In the genomic region with DNA sequence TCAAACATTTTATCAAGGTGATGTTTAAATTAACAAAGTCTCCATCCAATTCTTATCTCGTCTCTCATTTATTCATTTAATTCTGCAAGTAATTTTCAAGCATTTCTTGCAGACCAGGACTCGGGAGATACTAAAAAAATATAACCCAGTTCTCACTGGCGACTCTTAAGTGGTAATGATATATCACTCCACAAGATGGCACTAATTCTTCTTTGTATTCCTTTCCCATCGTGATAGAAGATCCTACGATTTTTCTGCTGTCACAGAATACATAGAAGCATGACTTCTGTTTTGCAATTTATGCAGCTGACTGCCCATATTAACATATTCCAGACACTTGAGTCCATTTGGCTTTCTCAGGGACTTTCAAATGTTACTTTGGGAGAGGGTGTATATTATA, we compare ENCODE assay signal across 8 cellular contexts.
DNase-seq lines count a peak whose midpoint lies in the region; ATAC-seq, FAIRE-seq and TF ChIP-seq lines count a peak whose summit lies in the region.

No MANE protein-coding gene starts in this region.

- no peak for FAIRE-seq in K562 (lab: Jason Lieb, UNC)

- H3K9me1 ChIP-seq in K562 (ENCODE audit: control insufficient read depth, insufficient read depth, low read length): no peaks in the 10 kb centered on the region

- H3K4me2 ChIP-seq in K562 (ENCODE audit: insufficient read depth, low read length) (no peak overlapping the region), mesenchymal stem cell (ENCODE audit: low read length, poor library complexity, severe bottlenecking) (no peak overlapping the region)

- H3K27ac ChIP-seq in K562 (ENCODE audit: extremely low read depth, low read depth, low read length) (no peak overlapping the region), mesenchymal stem cell (ENCODE audit: low read length, poor library complexity, severe bottlenecking) (no peak overlapping the region), substantia nigra (ENCODE audit: low read depth, low read length, poor library complexity, severe bottlenecking) (no peak overlapping the region)

- H2AK5ac ChIP-seq in mesenchymal stem cell (ENCODE audit: low read length, severe bottlenecking): no peak overlapping the region

- H3K27me3 Mint-ChIP-seq in effector memory CD8-positive, alpha-beta T cell: no peaks in the 10 kb centered on the region

- H4K20me1 ChIP-seq in K562 (replicated peaks; ENCODE audit: control insufficient read depth, insufficient read depth, low read length): no peaks in the 10 kb centered on the region

- no peaks in the 10 kb centered on the region for H3K36me3 ChIP-seq in K562 (ENCODE audit: control insufficient read depth, insufficient read depth, low read length)
- H3K36me3 ChIP-seq in mesenchymal stem cell (ENCODE audit: control insufficient read depth in 1 of 2, insufficient read depth in 2 of 2, low read depth in 1 of 2, low read length in 2 of 2): no peaks in the 10 kb centered on the region

- H3K9me3 ChIP-seq in K562 (replicated peaks; ENCODE audit: control insufficient read depth, insufficient read depth, low read depth, low read length) (no peaks in the 10 kb centered on the region), mesenchymal stem cell (ENCODE audit: control insufficient read depth, low read length) (no peaks in the 10 kb centered on the region)

- H3K4ac ChIP-seq in mesenchymal stem cell (ENCODE audit: low read depth in 1 of 2, low read length in 2 of 2): no peak overlapping the region

- no peak for TF ChIP-seq POLR2A in K562 (conservative IDR thresholded peaks at IDR 0.05)

- H3K4me1 ChIP-seq in K562 (replicated peaks in 1 of 2; ENCODE audit: control insufficient read depth in 2 of 2, insufficient read depth in 2 of 2, low read length in 2 of 2): peaks cover 0 to 2% of the 10 kb centered on the region in 2 experiments; a peak in 1 of 5 replicates
- H3K4me1 ChIP-seq in mesenchymal stem cell (ENCODE audit: control insufficient read depth, insufficient read depth, low read depth, low read length): no peaks in the 10 kb centered on the region

- H3K27ac Mint-ChIP-seq in effector memory CD8-positive, alpha-beta T cell: no peak overlapping the region

- H3K9ac ChIP-seq in K562 (ENCODE audit: insufficient read depth in 1 of 2, low read depth in 2 of 2, low read length in 2 of 2) (no peak overlapping the region), mesenchymal stem cell (ENCODE audit: low read length) (no peak overlapping the region)

- no peaks in the 10 kb centered on the region for H3K36me3 Mint-ChIP-seq in effector memory CD8-positive, alpha-beta T cell (ENCODE audit: insufficient read depth)

- no peaks in the 10 kb centered on the region for H3K27me3 ChIP-seq in K562 (ENCODE audit: control insufficient read depth in 2 of 2, insufficient read depth in 2 of 2, low read length in 2 of 2)
- no peaks in the 10 kb centered on the region for H3K27me3 ChIP-seq in mesenchymal stem cell (ENCODE audit: control insufficient read depth in 1 of 2, insufficient read depth in 1 of 2, low read length in 2 of 2)

- no peak overlapping the region for H2BK5ac ChIP-seq in mesenchymal stem cell (ENCODE audit: low read depth, low read length, poor library complexity, severe bottlenecking)

- peak; percentile 23 to 59 (median 28); a peak in 3 of 6 replicates for TF ChIP-seq CTCF in K562 (IDR thresholded peaks at IDR 0.05 in 2 of 3, conservative IDR thresholded peaks at IDR 0.05 in 1 of 3; ENCODE audit: insufficient read depth in 2 of 3, low read depth in 1 of 3, low read length in 3 of 3)

- no peak overlapping the region for H3K14ac ChIP-seq in mesenchymal stem cell (ENCODE audit: low read length in 2 of 2)

- no TSS peak for BruUV-seq in K562 (replicated peaks; lab: Mats Ljungman, UMichigan)

- CTCF ChIA-PET in K562 (lab: Yijun Ruan, JAX; ENCODE audit: low intra/inter-chr PET ratio): interaction anchor here (2.4 kb wide), 1 partner anchor 784 kb away, joined by 9 read pairs; no protein-coding TSS in a partner anchor

- H3K4me3 ChIP-seq in K562 (no peak overlapping the region), mesenchymal stem cell (ENCODE audit: insufficient read depth in 1 of 2, low read depth in 1 of 2, low read length in 2 of 2) (no peak overlapping the region)

- H2AFZ ChIP-seq in K562 (ENCODE audit: low read depth, low read length) (no peak overlapping the region), mesenchymal stem cell (ENCODE audit: low read depth, low read length) (no peak overlapping the region)

- no peaks in the 10 kb centered on the region for H3K4me1 Mint-ChIP-seq in effector memory CD8-positive, alpha-beta T cell (ENCODE audit: low read depth in 2 of 2)

- no peak overlapping the region for H3K4me3 Mint-ChIP-seq in effector memory CD8-positive, alpha-beta T cell

- no peak overlapping the region for H3K23ac ChIP-seq in mesenchymal stem cell (ENCODE audit: low read length in 2 of 2)

- no peak overlapping the region for H4K8ac ChIP-seq in mesenchymal stem cell (ENCODE audit: low read length)

- H3K79me2 ChIP-seq in K562 (ENCODE audit: control insufficient read depth, insufficient read depth, low read length): peaks cover 13% of the 10 kb centered on the region; the same call in 2 of the 3 replicates

- no peak overlapping the region for H2BK12ac ChIP-seq in mesenchymal stem cell (ENCODE audit: low read length in 2 of 2)

- POLR2A ChIA-PET in K562 (lab: Yijun Ruan, JAX): no interaction called here

- H3K18ac ChIP-seq in mesenchymal stem cell (ENCODE audit: low read depth in 1 of 2, low read length in 2 of 2): no peak overlapping the region

- intact Hi-C loops in K562 (cut with micrococcal nuclease): loop anchor here (1.0 to 10.0 kb wide), 5 partner anchors 209 to 782 kb away; no protein-coding TSS in a partner anchor

- H2BK15ac ChIP-seq in mesenchymal stem cell (ENCODE audit: low read depth, poor library complexity, severe bottlenecking): no peak overlapping the region

- H3K9me3 Mint-ChIP-seq in effector memory CD8-positive, alpha-beta T cell: no peaks in the 10 kb centered on the region

- H3K79me1 ChIP-seq in mesenchymal stem cell (replicated peaks; ENCODE audit: low read length, poor library complexity, severe bottlenecking): no peaks in the 10 kb centered on the region

- no peak overlapping the region for H2BK120ac ChIP-seq in mesenchymal stem cell (ENCODE audit: low read depth, low read length)

- DNase-seq in ELR (ENCODE audit: low read depth): peak; percentile 27
- peak; percentile 23 to 34 (median 26) for DNase-seq in K562 (ENCODE audit: extremely low read depth in 1 of 4, low spot score in 3 of 4)
- peak; percentile 2 for DNase-seq in mesenchymal stem cell
- DNase-seq in effector memory CD8-positive, alpha-beta T cell: no peak
- DNase-seq in substantia nigra (lab: John Stamatoyannopoulos, UW): no peak

- in situ Hi-C loops in K562 (cut with MboI): no loop called here

- no peak overlapping the region for H4K91ac ChIP-seq in mesenchymal stem cell (ENCODE audit: low read length)

- no peak for TF ChIP-seq EP300 in K562 (IDR thresholded peaks at IDR 0.05; ENCODE audit: low read length)

- 0% methylated on average over 5 of the region's 5 CpGs for WGBS in K562 (ENCODE audit: insufficient coverage, low coverage, missing lambda C conversion rate)
- WGBS in mesenchymal stem cell: 16% methylated on average over 5 of the region's 5 CpGs

- TF ChIP-seq RAD21 in K562 (CRISPR knock-in tag; conservative IDR thresholded peaks at IDR 0.05 in 1 of 2, IDR thresholded peaks at IDR 0.05 in 1 of 2): peak; percentile 42 to 52

- ATAC-seq in HG03378 (IDR thresholded peaks at IDR 0.05; ENCODE audit: unreplicated experiment): peak; percentile 68
- ATAC-seq in K562: peak; percentile 77
- no peak for ATAC-seq in effector memory CD8-positive, alpha-beta T cell (replicated peaks)
- no peak for ATAC-seq in HG02884 (IDR thresholded peaks at IDR 0.05; ENCODE audit: unreplicated experiment)
- no peak for ATAC-seq in GM21717 (IDR thresholded peaks at IDR 0.05; ENCODE audit: unreplicated experiment)

TF ChIP-seq in K562, 482 proteins besides CTCF, POLR2A, EP300 and RAD21:
- TF ChIP-seq ZNF696 (CRISPR knock-in tag; conservative IDR thresholded peaks at IDR 0.05) (no peak), SMC3 (conservative IDR thresholded peaks at IDR 0.05; ENCODE audit: insufficient read depth, low read depth, low read length) (0 out of 2 replicates have a peak, but pooled peaks have one; percentile 24), KDM4B (IDR thresholded peaks at IDR 0.05; ENCODE audit: borderline replicate concordance in 2 of 2, low read depth in 1 of 2) (no peak)
- TF ChIP-seq, protein P1, sequence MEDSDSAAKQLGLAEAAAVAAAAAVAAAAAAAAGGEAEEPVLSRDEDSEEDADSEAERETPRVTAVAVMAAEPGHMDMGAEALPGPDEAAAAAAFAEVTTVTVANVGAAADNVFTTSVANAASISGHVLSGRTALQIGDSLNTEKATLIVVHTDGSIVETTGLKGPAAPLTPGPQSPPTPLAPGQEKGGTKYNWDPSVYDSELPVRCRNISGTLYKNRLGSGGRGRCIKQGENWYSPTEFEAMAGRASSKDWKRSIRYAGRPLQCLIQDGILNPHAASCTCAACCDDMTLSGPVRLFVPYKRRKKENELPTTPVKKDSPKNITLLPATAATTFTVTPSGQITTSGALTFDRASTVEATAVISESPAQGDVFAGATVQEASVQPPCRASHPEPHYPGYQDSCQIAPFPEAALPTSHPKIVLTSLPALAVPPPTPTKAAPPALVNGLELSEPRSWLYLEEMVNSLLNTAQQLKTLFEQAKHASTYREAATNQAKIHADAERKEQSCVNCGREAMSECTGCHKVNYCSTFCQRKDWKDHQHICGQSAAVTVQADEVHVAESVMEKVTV (CRISPR knock-in tag; IDR thresholded peaks at IDR 0.05): peak; percentile 23; the same call in 1 of the 2 replicates

Comparison
In these comparisons a context has a peak if more than half of its experiments do, and no peak if none do; other contexts are left out.
1. DNase-seq: peak in ELR (single experiment), K562 (4 of 4) and mesenchymal stem cell (single experiment); none in effector memory CD8-positive, alpha-beta T cell (0 of 3) and substantia nigra (0 of 49).
2. ATAC-seq: peak in HG03378 (single experiment) and K562 (single experiment); none in effector memory CD8-positive, alpha-beta T cell (single experiment), HG02884 (single experiment) and GM21717 (single experiment).